In genomic region chr2:62313433-62314227, GRCh38 we compare ENCODE assay signal across 8 cellular contexts.
DNase-seq lines count a peak whose midpoint lies in the region; ATAC-seq and TF ChIP-seq lines count a peak whose summit lies in the region.

No MANE protein-coding gene starts in this region.

- H3K36me3 ChIP-seq in Peyer's patch: no peaks in the 10 kb centered on the region
- H3K36me3 ChIP-seq in ascending aorta: no peaks in the 10 kb centered on the region

- H3K4me3 Mint-ChIP-seq in activated T-cell treated with anti-CD3 and anti-CD28 coated beads, Interleukin-2, amount 50 U/mL, for 4 hours: peak overlapping the region; percentile 38
- peak overlapping the region; percentile 39 to 65 for H3K4me3 Mint-ChIP-seq in stimulated activated naive B cell treated with anti-CD40 and anti-IgM and Interleukin-4, amounts not matched to agents 10 μg/mL and 1 μg/mL and 100 μg/mL, for 72 hours

- H3K4me3 ChIP-seq in Peyer's patch: no peak overlapping the region
- H3K4me3 ChIP-seq in ascending aorta: no peak overlapping the region
- no peak overlapping the region for H3K4me3 ChIP-seq in coronary artery

- H3K9me3 ChIP-seq in Peyer's patch (no peaks in the 10 kb centered on the region), ascending aorta (no peaks in the 10 kb centered on the region)

- no peaks in the 10 kb centered on the region for H3K27me3 ChIP-seq in Peyer's patch
- no peaks in the 10 kb centered on the region for H3K27me3 ChIP-seq in ascending aorta

- peaks cover 38% of the 10 kb centered on the region for H3K4me1 Mint-ChIP-seq in activated T-cell treated with anti-CD3 and anti-CD28 coated beads, Interleukin-2, amount 50 U/mL, for 4 hours (ENCODE audit: low read depth)
- H3K4me1 Mint-ChIP-seq in stimulated activated naive B cell treated with anti-CD40 and anti-IgM and Interleukin-4, amounts not matched to agents 10 μg/mL and 1 μg/mL and 100 μg/mL, for 72 hours: peaks cover 32 to 72% of the 10 kb centered on the region in 2 donors

- H3K27ac ChIP-seq in Peyer's patch (peak overlapping the region in 1 of 4 donors; percentile 25), ascending aorta (no peak overlapping the region), coronary artery (no peak overlapping the region)

- ATAC-seq in activated T-cell treated with anti-CD3 and anti-CD28 coated beads, Interleukin-2, amount 50 U/mL, for 4 hours: peak; percentile 65 to 74
- ATAC-seq in HG02938 (IDR thresholded peaks at IDR 0.05; ENCODE audit: unreplicated experiment): peak; percentile 53
- ATAC-seq in stimulated activated naive B cell treated with anti-CD40 and anti-IgM and Interleukin-4, amounts not matched to agents 10 μg/mL and 1 μg/mL and 100 μg/mL, for 72 hours (replicated peaks): peak; percentile 96 to 97

- no peaks in the 10 kb centered on the region for H3K36me3 Mint-ChIP-seq in activated T-cell treated with anti-CD3 and anti-CD28 coated beads, Interleukin-2, amount 50 U/mL, for 4 hours (ENCODE audit: insufficient read depth)
- peaks cover 0 to 3% of the 10 kb centered on the region in 2 donors for H3K36me3 Mint-ChIP-seq in stimulated activated naive B cell treated with anti-CD40 and anti-IgM and Interleukin-4, amounts not matched to agents 10 μg/mL and 1 μg/mL and 100 μg/mL, for 72 hours

- TF ChIP-seq CTCF in Peyer's patch (IDR thresholded peaks at IDR 0.05) (no peak), ascending aorta (IDR thresholded peaks at IDR 0.05) (no peak), coronary artery (IDR thresholded peaks at IDR 0.05) (no peak)

- H3K27me3 Mint-ChIP-seq in activated T-cell treated with anti-CD3 and anti-CD28 coated beads, Interleukin-2, amount 50 U/mL, for 4 hours (ENCODE audit: low read depth): no peaks in the 10 kb centered on the region
- H3K27me3 Mint-ChIP-seq in stimulated activated naive B cell treated with anti-CD40 and anti-IgM and Interleukin-4, amounts not matched to agents 10 μg/mL and 1 μg/mL and 100 μg/mL, for 72 hours: no peaks in the 10 kb centered on the region

- DNase-seq in activated T-cell treated with anti-CD3 and anti-CD28 coated beads, Interleukin-2, amount 50 U/mL, for 4 hours: no peak
- no peak for DNase-seq in activated T-cell treated with anti-CD3 and anti-CD28 coated beads, Interleukin-2, amount 50 U/mL, for 1 hour
- DNase-seq in Peyer's patch (peak in 2 of 3 donors; percentile 59 to 65), ascending aorta (ENCODE audit: low spot score in 2 of 2) (no peak), coronary artery (ENCODE audit: low spot score) (no peak)
- peak; percentile 58 for DNase-seq in stimulated activated naive B cell treated with anti-CD40 and anti-IgM and Interleukin-4, amounts not matched to agents 10 μg/mL and 1 μg/mL and 100 μg/mL, for 72 hours
- DNase-seq in stimulated activated CD4-positive, alpha-beta T cell treated with anti-CD3 and anti-CD28 coated beads, Interleukin-1b, Interleukin-23, amount 100 ng/mL, for 48 hours: no peak

- intact Hi-C loops in ascending aorta (cut with DNase I): no loop called here

- H3K27ac Mint-ChIP-seq in stimulated activated naive B cell treated with anti-CD40 and anti-IgM and Interleukin-4, amounts not matched to agents 10 μg/mL and 1 μg/mL and 100 μg/mL, for 72 hours: no peak overlapping the region

- no peak for TF ChIP-seq POLR2A in Peyer's patch (IDR thresholded peaks at IDR 0.05)

- H3K4me1 ChIP-seq in Peyer's patch (peaks cover 0 to 9% (median 0%) of the 10 kb centered on the region in 4 donors), ascending aorta (no peaks in the 10 kb centered on the region)

- no peaks in the 10 kb centered on the region for H3K9me3 Mint-ChIP-seq in activated T-cell treated with anti-CD3 and anti-CD28 coated beads, Interleukin-2, amount 50 U/mL, for 4 hours
- H3K9me3 Mint-ChIP-seq in stimulated activated naive B cell treated with anti-CD40 and anti-IgM and Interleukin-4, amounts not matched to agents 10 μg/mL and 1 μg/mL and 100 μg/mL, for 72 hours: no peaks in the 10 kb centered on the region

Comparison
In these comparisons a context has a peak if more than half of its experiments do, and no peak if none do; other contexts are left out.
1. DNase-seq: peak in Peyer's patch (2 of 3) and stimulated activated naive B cell treated with anti-CD40 and anti-IgM and Interleukin-4, amounts not matched to agents 10 μg/mL and 1 μg/mL and 100 μg/mL, for 72 hours (single experiment); none in activated T-cell treated with anti-CD3 and anti-CD28 coated beads, Interleukin-2, amount 50 U/mL, for 4 hours (single experiment), activated T-cell treated with anti-CD3 and anti-CD28 coated beads, Interleukin-2, amount 50 U/mL, for 1 hour (single experiment), ascending aorta (0 of 2), coronary artery (single experiment) and stimulated activated CD4-positive, alpha-beta T cell treated with anti-CD3 and anti-CD28 coated beads, Interleukin-1b, Interleukin-23, amount 100 ng/mL, for 48 hours (single experiment).
2. Peak in every context shown above with its lines, with median percentiles within 50 percentile points of each other: ATAC-seq.